ENCODE assay signal across 12 cellular contexts in the genomic region with DNA sequence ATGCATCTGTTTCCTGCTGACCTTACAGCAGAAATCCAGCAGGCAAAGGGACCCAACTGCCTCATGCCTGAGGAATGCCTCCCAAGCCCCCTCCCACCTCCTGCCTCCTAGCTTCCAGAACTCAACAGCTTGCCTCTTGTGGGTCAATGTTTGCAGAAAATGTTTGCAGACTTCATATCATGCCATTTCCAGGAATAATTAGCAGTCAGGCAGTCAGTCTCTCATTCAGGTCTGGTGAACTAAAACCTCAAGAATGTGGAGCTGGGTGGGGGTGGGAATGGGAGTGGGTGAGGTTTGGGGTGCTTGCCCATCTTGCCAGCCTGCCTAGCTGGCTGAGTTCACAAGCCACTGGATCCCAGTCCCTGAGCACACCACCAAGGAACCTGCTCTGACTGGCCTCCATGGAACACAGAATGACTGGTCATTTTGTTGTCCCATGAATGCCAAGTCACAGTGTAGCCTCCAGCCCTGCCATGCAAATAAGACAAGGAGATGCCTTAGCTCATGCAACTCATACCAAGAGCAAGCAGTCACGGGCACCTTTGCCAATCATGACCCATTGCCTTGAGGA. TPM values are rescaled to one million over a fixed set of nuclear protein-coding genes. Genes with fewer than 3 reads are reported as not detected.
A peak's percentile ranks its signal among the peaks of the same experiment; 100 is the strongest.
DNase-seq lines count a peak whose midpoint lies in the region; ATAC-seq and TF ChIP-seq lines count a peak whose summit lies in the region.
"Had no signal": no experiment of that assay in that cellular context is flagged by ENCODE, and none has a peak within 500 bp of the region (broad histone marks: within the 10 kb centered on the region; RNA-seq: fewer than 3 reads in every experiment).

No MANE protein-coding gene starts in this region.

- intact Hi-C loops in PC-3 (cut with micrococcal nuclease) = no loop called here
- intact Hi-C loops in activated T-helper 2 cell treated with anti-CD3 and anti-CD28 coated beads, Interferon-gamma antibody, Interleukin-2, Interleukin-4, amounts not matched to agents 10 μg/mL and 5 μg/mL and 100 μg/mL, durations not matched to agents 14 hours and 24 hours and 36 hours (cut with micrococcal nuclease) = no loop called here

- no peak overlapping the region for H2BK120ac ChIP-seq in trophoblast cell (ENCODE audit: insufficient read depth, low read length, poor library complexity)

- peaks cover 15% of the 10 kb centered on the region for H3K79me1 ChIP-seq in trophoblast cell (ENCODE audit: low read length)

- no CpG with 5 or more reads among the region's 1 CpG for WGBS in trophoblast cell (ENCODE audit: extremely low coverage, insufficient coverage, insufficient read length)

- peak overlapping the region; percentile 23 for H2BK5ac ChIP-seq in trophoblast cell (ENCODE audit: low read depth, low read length, poor library complexity)

- no peaks in the 10 kb centered on the region for H3K9me3 Mint-ChIP-seq in activated T-helper 2 cell treated with anti-CD3 and anti-CD28 coated beads, Interferon-gamma antibody, Interleukin-2, Interleukin-4, amounts not matched to agents 10 μg/mL and 5 μg/mL and 100 μg/mL, durations not matched to agents 14 hours and 24 hours and 36 hours
- H3K9me3 Mint-ChIP-seq: activated T-cell treated with anti-CD3 and anti-CD28 coated beads, Interleukin-2, amount 50 U/mL, for 4 hours had no signal

- peak overlapping the region; percentile 37 for H3K14ac ChIP-seq in trophoblast cell (ENCODE audit: low read length)

- H3K4me2 ChIP-seq in PC-3 (ENCODE audit: low read length) = peak overlapping the region; percentile 78
- H3K4me2 ChIP-seq in trophoblast cell (ENCODE audit: low read length) = peak overlapping the region; percentile 46

- H4K91ac ChIP-seq in trophoblast cell (ENCODE audit: low read depth, low read length) = peak overlapping the region; percentile 76

- no peaks in the 10 kb centered on the region for H3K79me2 ChIP-seq in PC-3 (ENCODE audit: low read length)
- H3K79me2 ChIP-seq in trophoblast cell (ENCODE audit: control insufficient read depth, insufficient read depth, low read length, poor library complexity) = no peaks in the 10 kb centered on the region

- peak overlapping the region; percentile 30 for H2BK12ac ChIP-seq in trophoblast cell (ENCODE audit: low read length)

- no peaks in the 10 kb centered on the region for H4K20me1 ChIP-seq in PC-3 (ENCODE audit: low read length)

- peaks cover 37% of the 10 kb centered on the region for H3K4me1 ChIP-seq in PC-3 (ENCODE audit: insufficient read depth, low read length)
- peaks cover 11 to 15% of the 10 kb centered on the region in 2 experiments for H3K4me1 ChIP-seq in trophoblast cell (ENCODE audit: control insufficient read depth in 1 of 2, insufficient read depth in 2 of 2, low read length in 2 of 2)

- CTCF ChIA-PET in PC-3 (lab: Charles Lee) = no interaction called here

- H3K9me3 ChIP-seq in PC-3 (ENCODE audit: low read length) (no peaks in the 10 kb centered on the region), trophoblast cell (ENCODE audit: insufficient read depth, low read depth, low read length) (no peaks in the 10 kb centered on the region)

- H3K27me3 ChIP-seq in PC-3 (ENCODE audit: low read length) (no peaks in the 10 kb centered on the region), trophoblast cell (ENCODE audit: insufficient read depth, low read length) (no peaks in the 10 kb centered on the region)

- no peak overlapping the region for H3K18ac ChIP-seq in trophoblast cell (ENCODE audit: low read length)

- H3K27ac ChIP-seq in PC-3 (ENCODE audit: low read length) = peak overlapping the region; percentile 94
- H3K27ac ChIP-seq in trophoblast cell (ENCODE audit: low read depth, low read length) = peak overlapping the region; percentile 83
- H3K27ac ChIP-seq: SK-N-MC had no signal

- TF ChIP-seq CTCF in PC-3 (conservative IDR thresholded peaks at IDR 0.05; ENCODE audit: low read depth, low read length) = no peak

- no peak for TF ChIP-seq POLR2A in GM18505 (IDR thresholded peaks at IDR 0.05; ENCODE audit: borderline replicate concordance, extremely low read depth, insufficient read depth, insufficient read length)

- no peaks in the 10 kb centered on the region for H3K9me2 ChIP-seq in PC-3 (replicated peaks; ENCODE audit: low read length)

- H3K4me3 Mint-ChIP-seq in activated T-helper 2 cell treated with anti-CD3 and anti-CD28 coated beads, Interferon-gamma antibody, Interleukin-2, Interleukin-4, amounts not matched to agents 10 μg/mL and 5 μg/mL and 100 μg/mL, durations not matched to agents 14 hours and 24 hours and 36 hours (ENCODE audit: low read depth) = no peak overlapping the region
- H3K4me3 Mint-ChIP-seq: activated T-cell treated with anti-CD3 and anti-CD28 coated beads, Interleukin-2, amount 50 U/mL, for 4 hours; naive thymus-derived CD8-positive, alpha-beta T cell had no signal

- H3K36me3 Mint-ChIP-seq in activated T-helper 2 cell treated with anti-CD3 and anti-CD28 coated beads, Interferon-gamma antibody, Interleukin-2, Interleukin-4, amounts not matched to agents 10 μg/mL and 5 μg/mL and 100 μg/mL, durations not matched to agents 14 hours and 24 hours and 36 hours (ENCODE audit: low read depth) = no peaks in the 10 kb centered on the region
- H3K36me3 Mint-ChIP-seq: naive thymus-derived CD8-positive, alpha-beta T cell had no signal

- no peaks in the 10 kb centered on the region for H3K27me3 Mint-ChIP-seq in activated T-helper 2 cell treated with anti-CD3 and anti-CD28 coated beads, Interferon-gamma antibody, Interleukin-2, Interleukin-4, amounts not matched to agents 10 μg/mL and 5 μg/mL and 100 μg/mL, durations not matched to agents 14 hours and 24 hours and 36 hours (ENCODE audit: low read depth)

- no peak overlapping the region for H2AK5ac ChIP-seq in trophoblast cell (ENCODE audit: low read length)

- peak overlapping the region; percentile 48 for H4K8ac ChIP-seq in trophoblast cell (ENCODE audit: low read depth, low read length)

- H3K23ac ChIP-seq in trophoblast cell (ENCODE audit: low read length) = no peak overlapping the region

- DNase-seq in GM04503 (ENCODE audit: low read depth) = peak; percentile 71
- peak; percentile 91 for DNase-seq in PC-3
- peak; percentile 23 to 43 for DNase-seq in trophoblast cell
- no peak for DNase-seq in activated T-helper 2 cell treated with anti-CD3 and anti-CD28 coated beads, Interferon-gamma antibody, Interleukin-2, Interleukin-4, amounts not matched to agents 10 μg/mL and 5 μg/mL and 100 μg/mL, durations not matched to agents 14 hours and 24 hours and 36 hours (ENCODE audit: low spot score)
- no peak for DNase-seq in stimulated activated CD4-positive, alpha-beta T cell treated with anti-CD3 and anti-CD28 coated beads, Interleukin-1b, Interleukin-23, amount 100 ng/mL, for 48 hours
- DNase-seq: activated T-cell treated with anti-CD3 and anti-CD28 coated beads, Interleukin-2, amount 50 U/mL, for 4 hours; naive thymus-derived CD8-positive, alpha-beta T cell had no signal

- H3K36me3 ChIP-seq in PC-3 (ENCODE audit: low read depth, low read length) (no peaks in the 10 kb centered on the region), trophoblast cell (ENCODE audit: control insufficient read depth in 1 of 2, insufficient read depth in 2 of 2, low read length in 2 of 2) (no peaks in the 10 kb centered on the region)

- no TSS peak for BruUV-seq in PC-3 (replicated peaks; lab: Mats Ljungman, UMichigan)

- ATAC-seq in PC-3 (peak; percentile 77), esophagus mucosa (peak; percentile 59), GM18505 (IDR thresholded peaks at IDR 0.05; ENCODE audit: unreplicated experiment) (no peak), GM18519 (IDR thresholded peaks at IDR 0.05; ENCODE audit: low FRiP score, unreplicated experiment) (no peak)
- ATAC-seq: activated T-cell treated with anti-CD3 and anti-CD28 coated beads, Interleukin-2, amount 50 U/mL, for 4 hours; GM12878; naive thymus-derived CD8-positive, alpha-beta T cell had no signal

- peak overlapping the region; percentile 54 for H3K9ac ChIP-seq in PC-3 (ENCODE audit: low read length)
- H3K9ac ChIP-seq in trophoblast cell (ENCODE audit: low read length) = no peak overlapping the region

- H3K4me3 ChIP-seq in PC-3 (ENCODE audit: low read length) (peak overlapping the region; percentile 20; the same call in 1 of the 2 replicates), trophoblast cell (ENCODE audit: low read depth, low read length) (no peak overlapping the region)
- H3K4me3 ChIP-seq: GM12878, SK-N-MC had no signal

- peaks cover 3% of the 10 kb centered on the region for H3K4me1 Mint-ChIP-seq in activated T-helper 2 cell treated with anti-CD3 and anti-CD28 coated beads, Interferon-gamma antibody, Interleukin-2, Interleukin-4, amounts not matched to agents 10 μg/mL and 5 μg/mL and 100 μg/mL, durations not matched to agents 14 hours and 24 hours and 36 hours (ENCODE audit: low read depth)
- H3K4me1 Mint-ChIP-seq: naive thymus-derived CD8-positive, alpha-beta T cell had no signal

- H3F3A ChIP-seq in PC-3 (ENCODE audit: low read length, unreplicated experiment) = no peaks in the 10 kb centered on the region

- H4K12ac ChIP-seq in trophoblast cell (ENCODE audit: low read depth, low read length) = no peak overlapping the region

- H2AFZ ChIP-seq in PC-3 (ENCODE audit: low read length) = peak overlapping the region; percentile 24; the same call in 1 of the 2 replicates
- H2AFZ ChIP-seq in trophoblast cell (ENCODE audit: insufficient read depth, low read length, poor library complexity) = no peak overlapping the region

- H3K4ac ChIP-seq in trophoblast cell (ENCODE audit: low read depth, low read length) = no peak overlapping the region

- POLR2A ChIA-PET in PC-3 (lab: Charles Lee; ENCODE audit: unreplicated experiment) = interaction anchor here (0.5 kb wide), 1 partner anchor 14 kb away, joined by 4 read pairs; no protein-coding TSS in a partner anchor

- H3K27ac Mint-ChIP-seq in activated T-helper 2 cell treated with anti-CD3 and anti-CD28 coated beads, Interferon-gamma antibody, Interleukin-2, Interleukin-4, amounts not matched to agents 10 μg/mL and 5 μg/mL and 100 μg/mL, durations not matched to agents 14 hours and 24 hours and 36 hours = no peak overlapping the region
- H3K27ac Mint-ChIP-seq: naive thymus-derived CD8-positive, alpha-beta T cell had no signal

RNA-seq across cellular contexts. Expression of a gene that starts 12.1 kb away (rescaled TPM):
- total RNA-seq in PC-3 (2014; rRNA removed) = 1.8 and 2.6 TPM in 2 replicates
- total RNA-seq in esophagus mucosa = not detected
- polyA plus RNA-seq in trophoblast cell (2013) = 0.37 and 0.41 TPM in 2 replicates
- not detected in 2 replicates for total RNA-seq in activated T-helper 2 cell treated with anti-CD3 and anti-CD28 coated beads, Interferon-gamma antibody, Interleukin-2, Interleukin-4, amounts not matched to agents 10 μg/mL and 5 μg/mL and 100 μg/mL, durations not matched to agents 14 hours and 24 hours and 36 hours
- total RNA-seq: naive thymus-derived CD8-positive, alpha-beta T cell had no signal
- polyA plus RNA-seq: naive thymus-derived CD8-positive, alpha-beta T cell had no signal

Comparison
In these comparisons a context has a peak if more than half of its experiments do, and no peak if none do; other contexts are left out.
1. DNase-seq: peak in GM04503 (single experiment), PC-3 (single experiment) and trophoblast cell (2 of 2); none in activated T-helper 2 cell treated with anti-CD3 and anti-CD28 coated beads, Interferon-gamma antibody, Interleukin-2, Interleukin-4, amounts not matched to agents 10 μg/mL and 5 μg/mL and 100 μg/mL, durations not matched to agents 14 hours and 24 hours and 36 hours (single experiment) and stimulated activated CD4-positive, alpha-beta T cell treated with anti-CD3 and anti-CD28 coated beads, Interleukin-1b, Interleukin-23, amount 100 ng/mL, for 48 hours (single experiment).
2. ATAC-seq: peak in PC-3 (single experiment) and esophagus mucosa (single experiment); none in GM18505 (single experiment) and GM18519 (single experiment).